ENCODE assay signal across 20 cellular contexts in the genomic region with DNA sequence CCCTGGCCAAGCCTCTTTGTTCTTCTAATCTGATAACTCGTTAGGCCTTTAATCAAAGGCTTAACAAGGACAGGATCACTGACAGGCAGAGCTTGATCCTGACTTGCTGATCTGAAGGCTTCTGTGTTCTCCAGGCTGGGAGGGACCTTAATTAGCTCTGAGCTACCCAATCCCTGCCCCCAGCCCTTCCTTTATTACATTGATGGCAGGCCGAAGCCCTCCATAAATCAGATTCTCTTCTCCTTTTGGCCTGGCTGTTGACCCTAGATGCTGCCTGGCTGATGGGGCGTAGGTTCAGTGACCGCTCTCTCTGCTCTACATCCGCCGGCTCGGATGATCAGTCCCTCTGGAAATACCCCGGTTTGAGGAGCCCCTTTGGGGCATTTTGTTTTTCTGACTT.
"Had no signal": no experiment of that assay in that cellular context is flagged by ENCODE, and none has a peak within 500 bp of the region (broad histone marks: within the 10 kb centered on the region; RNA-seq: fewer than 3 reads in every experiment).

No MANE protein-coding gene starts in this region.

- H3K9me3 Mint-ChIP-seq: activated CD4-positive, alpha-beta memory T cell treated with anti-CD3 and anti-CD28 coated beads, Interleukin-2, amount 10 ng/mL, durations not matched to agents 7 days and 5 days; naive thymus-derived CD8-positive, alpha-beta T cell; stimulated activated memory B cell treated with anti-CD40 and anti-IgM and Interleukin-4, amounts not matched to agents 10 μg/mL and 1 μg/mL and 100 μg/mL, for 72 hours; T-helper 2 cell treated with Interferon-gamma antibody and Interleukin-4, amounts not matched to agents 5 μg/mL and 100 μg/mL, for 36 hours; WTC11 had no signal

- H3K27me3 ChIP-seq: ascending aorta, esophagus squamous epithelium, heart right ventricle, upper lobe of right lung had no signal

- DNase-seq: activated CD4-positive, alpha-beta memory T cell treated with anti-CD3 and anti-CD28 coated beads, Interleukin-2, amount 10 ng/mL, durations not matched to agents 7 days and 5 days; activated CD4-positive, alpha-beta T cell treated with anti-CD3 and anti-CD28 coated beads for 36 hours; activated CD8-positive, alpha-beta memory T cell treated with anti-CD3 and anti-CD28 coated beads, Interleukin-2, amount 10 ng/mL, durations not matched to agents 7 days and 5 days; activated naive CD4-positive, alpha-beta T cell; esophagus squamous epithelium; heart right ventricle; left ventricle myocardium inferior; naive thymus-derived CD8-positive, alpha-beta T cell; nucleus accumbens; stimulated activated CD4-positive, alpha-beta T cell treated with anti-CD3 and anti-CD28 coated beads, Interleukin-4, amount 100 ng/mL, for 1 hour; SW 1271; upper lobe of right lung had no signal

- H3K4me2 ChIP-seq: smooth muscle cell had no signal

- H3K27ac ChIP-seq: ascending aorta, coronary artery, esophagus squamous epithelium, heart right ventricle, left ventricle myocardium inferior, upper lobe of right lung had no signal

- H3K27me3 Mint-ChIP-seq: activated CD4-positive, alpha-beta memory T cell treated with anti-CD3 and anti-CD28 coated beads, Interleukin-2, amount 10 ng/mL, durations not matched to agents 7 days and 5 days; activated CD4-positive, alpha-beta T cell treated with anti-CD3 and anti-CD28 coated beads for 36 hours; activated CD8-positive, alpha-beta memory T cell treated with anti-CD3 and anti-CD28 coated beads, Interleukin-2, amount 10 ng/mL, durations not matched to agents 7 days and 5 days; activated T-helper 17 cell treated with anti-CD3 and anti-CD28 coated beads, Interleukin-2, amount 50 U/mL, for 72 hours; naive thymus-derived CD8-positive, alpha-beta T cell; stimulated activated memory B cell treated with anti-CD40 and anti-IgM and Interleukin-4, amounts not matched to agents 10 μg/mL and 1 μg/mL and 100 μg/mL, for 72 hours had no signal

- H3K36me3 Mint-ChIP-seq: WTC11 had no signal

- H3K4me3 ChIP-seq: ascending aorta, coronary artery, esophagus squamous epithelium, heart right ventricle, left ventricle myocardium inferior, smooth muscle cell, upper lobe of right lung had no signal

- H3K4me1 ChIP-seq: ascending aorta, esophagus squamous epithelium, left ventricle myocardium inferior, upper lobe of right lung had no signal

- H3K4me3 Mint-ChIP-seq: activated CD4-positive, alpha-beta memory T cell treated with anti-CD3 and anti-CD28 coated beads, Interleukin-2, amount 10 ng/mL, durations not matched to agents 7 days and 5 days; activated CD4-positive, alpha-beta T cell treated with anti-CD3 and anti-CD28 coated beads for 36 hours; activated CD8-positive, alpha-beta memory T cell treated with anti-CD3 and anti-CD28 coated beads, Interleukin-2, amount 10 ng/mL, durations not matched to agents 7 days and 5 days; activated T-helper 17 cell treated with anti-CD3 and anti-CD28 coated beads, Interleukin-2, amount 50 U/mL, for 72 hours; stimulated activated memory B cell treated with anti-CD40 and anti-IgM and Interleukin-4, amounts not matched to agents 10 μg/mL and 1 μg/mL and 100 μg/mL, for 72 hours; T-helper 2 cell treated with Interferon-gamma antibody and Interleukin-4, amounts not matched to agents 5 μg/mL and 100 μg/mL, for 36 hours; WTC11 had no signal

- ATAC-seq: activated CD4-positive, alpha-beta T cell treated with anti-CD3 and anti-CD28 coated beads for 36 hours; activated CD8-positive, alpha-beta memory T cell treated with anti-CD3 and anti-CD28 coated beads, Interleukin-2, amount 10 ng/mL, durations not matched to agents 7 days and 5 days; activated T-helper 17 cell treated with anti-CD3 and anti-CD28 coated beads, Interleukin-2, amount 50 U/mL, for 72 hours; heart right ventricle; naive thymus-derived CD8-positive, alpha-beta T cell; sciatic nerve; stimulated activated memory B cell treated with anti-CD40 and anti-IgM and Interleukin-4, amounts not matched to agents 10 μg/mL and 1 μg/mL and 100 μg/mL, for 72 hours; upper lobe of right lung; WTC11 had no signal

- H3K27ac Mint-ChIP-seq: activated CD4-positive, alpha-beta T cell treated with anti-CD3 and anti-CD28 coated beads for 36 hours; activated CD8-positive, alpha-beta memory T cell treated with anti-CD3 and anti-CD28 coated beads, Interleukin-2, amount 10 ng/mL, durations not matched to agents 7 days and 5 days; activated T-helper 17 cell treated with anti-CD3 and anti-CD28 coated beads, Interleukin-2, amount 50 U/mL, for 72 hours; T-helper 2 cell treated with Interferon-gamma antibody and Interleukin-4, amounts not matched to agents 5 μg/mL and 100 μg/mL, for 36 hours; WTC11 had no signal

- H3K9me3 ChIP-seq: ascending aorta, esophagus squamous epithelium, heart right ventricle, left ventricle myocardium inferior, upper lobe of right lung had no signal
